Comparison of ENCODE assay signal across 11 cellular contexts in the genomic region with DNA sequence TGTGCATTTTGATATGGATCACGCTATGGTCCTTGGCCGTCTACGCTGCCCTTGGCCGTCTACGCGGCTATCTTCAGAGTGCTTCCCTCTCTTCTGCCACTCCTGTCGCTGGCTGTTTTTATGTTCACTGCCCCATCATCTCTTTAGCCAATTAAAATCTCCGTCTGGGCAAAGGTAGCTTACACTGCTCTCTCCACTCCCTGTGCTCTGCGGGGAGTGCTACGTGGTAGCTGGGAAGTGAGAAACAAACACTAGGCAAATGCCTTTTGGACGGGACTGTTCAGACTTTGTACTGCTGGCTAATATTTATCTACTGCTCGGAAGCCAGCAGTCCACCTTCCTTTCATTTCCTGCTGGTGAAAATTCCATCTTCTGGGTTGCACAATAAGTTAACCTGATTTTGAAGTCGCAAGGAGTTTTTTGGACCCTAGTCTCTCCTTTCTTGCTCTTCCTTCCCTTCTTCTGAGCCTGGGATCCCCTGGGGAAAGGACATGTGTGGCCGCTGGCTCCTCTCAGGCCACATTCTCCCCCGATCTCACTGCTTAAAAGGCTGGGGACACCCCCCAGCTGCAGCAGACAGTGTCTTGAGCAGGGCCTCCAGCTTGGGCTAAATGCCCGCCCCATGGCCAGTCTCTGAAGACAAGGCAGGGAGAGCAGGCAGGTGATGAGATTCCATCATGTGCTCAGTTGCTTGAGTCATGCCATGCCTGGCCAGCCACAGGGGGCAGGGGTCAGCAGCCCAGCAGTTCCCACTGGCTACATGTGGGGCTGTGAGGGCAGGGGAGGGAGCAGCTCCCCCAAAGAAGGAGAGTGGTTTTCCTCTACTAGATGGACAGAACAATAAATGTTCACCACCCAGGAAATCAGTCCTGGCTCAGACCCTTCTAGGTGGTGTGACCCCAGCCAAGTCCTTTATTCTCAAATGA. TPM values are rescaled to one million over a fixed set of nuclear protein-coding genes. Genes with fewer than 3 reads are reported as not detected.
DNase-seq lines count a peak whose midpoint lies in the region; ATAC-seq and TF ChIP-seq lines count a peak whose summit lies in the region.
"Had no signal": no experiment of that assay in that cellular context is flagged by ENCODE, and none has a peak within 500 bp of the region (broad histone marks: within the 10 kb centered on the region; RNA-seq: fewer than 3 reads in every experiment).

No MANE protein-coding gene starts in this region.

- no peak overlapping the region for H3K56ac ChIP-seq in IMR-90 (ENCODE audit: extremely low read depth, insufficient read depth, low read length)

- no peak overlapping the region for H3K27ac Mint-ChIP-seq in immature natural killer cell

- POLR2A ChIA-PET in IMR-90 (lab: Charles Lee; ENCODE audit: unreplicated experiment) = no interaction called here

- H2BK15ac ChIP-seq in IMR-90 (ENCODE audit: low read depth, low read length) (no peak overlapping the region), mesenchymal stem cell (ENCODE audit: low read depth, poor library complexity, severe bottlenecking) (no peak overlapping the region)

- H3K18ac ChIP-seq in IMR-90 (ENCODE audit: low read depth, low read length) (no peak overlapping the region), mesenchymal stem cell (ENCODE audit: low read depth in 1 of 2, low read length in 2 of 2) (peak overlapping the region in 1 of 2 experiments; percentile 21)

- no peaks in the 10 kb centered on the region for H3K9me1 ChIP-seq in IMR-90 (ENCODE audit: insufficient read depth, low read length)

- no peak overlapping the region for H2AFZ ChIP-seq in IMR-90 (replicated peaks; ENCODE audit: low read length, poor library complexity)
- H2AFZ ChIP-seq in mesenchymal stem cell (ENCODE audit: low read depth, low read length) = no peak overlapping the region

- H3K9me3 Mint-ChIP-seq in immature natural killer cell = peaks cover 0 to 5% (median 0%) of the 10 kb centered on the region in 6 donors

- no peak for TF ChIP-seq RAD21 in IMR-90 (IDR thresholded peaks at IDR 0.05; ENCODE audit: low read length)

- H3K9ac ChIP-seq in IMR-90 (ENCODE audit: low read depth, low read length) = no peak overlapping the region
- H3K9ac ChIP-seq in endocrine pancreas (ENCODE audit: control insufficient read depth, insufficient read depth, low read length) = peak overlapping the region; percentile 69
- H3K9ac ChIP-seq in mesenchymal stem cell (ENCODE audit: low read length) = no peak overlapping the region

- dilution Hi-C loops in IMR-90 (cut with HindIII; ENCODE audit: low sequenced_read_pairs, unreplicated experiment) = no loop called here

- H3K4ac ChIP-seq in IMR-90 (ENCODE audit: low read depth, low read length) = no peak overlapping the region
- no peak overlapping the region for H3K4ac ChIP-seq in mesenchymal stem cell (ENCODE audit: low read depth in 1 of 2, low read length in 2 of 2)

- H3K9me3 ChIP-seq in IMR-90 (ENCODE audit: control insufficient read depth, insufficient read depth, low read length) (no peaks in the 10 kb centered on the region; the same call in 1 of the 2 replicates), endocrine pancreas (ENCODE audit: control insufficient read depth, low read length) (no peaks in the 10 kb centered on the region), mesenchymal stem cell (ENCODE audit: control insufficient read depth, low read length) (no peaks in the 10 kb centered on the region), left ventricle myocardium inferior (replicated peaks) (no peaks in the 10 kb centered on the region)
- H3K9me3 ChIP-seq: thoracic aorta had no signal

- no peak overlapping the region for H2BK20ac ChIP-seq in IMR-90 (ENCODE audit: low read depth, low read length)

- CTCF ChIA-PET in IMR-90 (lab: Yijun Ruan, JAX) = interaction anchor here (0.7 kb wide), 1 partner anchor 138 kb away, joined by 3 read pairs; no protein-coding TSS in a partner anchor

- TF ChIP-seq POLR2A in IMR-90 (IDR thresholded peaks at IDR 0.05; ENCODE audit: low read depth, low read length) = no peak

- H3K27ac ChIP-seq in 22Rv1 (peak overlapping the region; percentile 73), IMR-90 (ENCODE audit: insufficient read depth, low read length) (no peak overlapping the region), mesenchymal stem cell (ENCODE audit: low read length, poor library complexity, severe bottlenecking) (peak overlapping the region; percentile 100), left ventricle myocardium inferior (replicated peaks) (no peak overlapping the region)
- H3K27ac ChIP-seq: SK-N-MC, thoracic aorta had no signal

- intact Hi-C loops in IMR-90 (cut with micrococcal nuclease) (no loop called here), left ventricle myocardium inferior (cut with micrococcal nuclease) (no loop called here)

- H2AK9ac ChIP-seq in IMR-90 (replicated peaks; ENCODE audit: low read depth, low read length, poor library complexity) = no peak overlapping the region

- BruUV-seq in IMR-90 (replicated peaks; lab: Mats Ljungman, UMichigan) = no TSS peak

- H3K4me2 ChIP-seq in IMR-90 (ENCODE audit: low read depth, low read length) = no peak overlapping the region
- H3K4me2 ChIP-seq in mesenchymal stem cell (ENCODE audit: low read length, poor library complexity, severe bottlenecking) = peak overlapping the region; percentile 82

- H4K8ac ChIP-seq in IMR-90 (ENCODE audit: low read depth in 2 of 2, low read length in 2 of 2) = no peak overlapping the region
- H4K8ac ChIP-seq in mesenchymal stem cell (ENCODE audit: low read length) = no peak overlapping the region

- WGBS in IMR-90 (ENCODE audit: extremely low coverage in 2 of 2, insufficient read length in 1 of 2), 2 experiments = 56% methylated on average over 6 of the region's 16 CpGs; no CpG with 5 or more reads in 1 of the 2 experiments
- 90% methylated on average over 16 of the region's 16 CpGs for WGBS in mesenchymal stem cell

- H3K79me1 ChIP-seq in IMR-90 (ENCODE audit: low read depth in 1 of 2, low read length in 2 of 2) = no peaks in the 10 kb centered on the region
- no peaks in the 10 kb centered on the region for H3K79me1 ChIP-seq in mesenchymal stem cell (replicated peaks; ENCODE audit: low read length, poor library complexity, severe bottlenecking)

- H3K4me1 Mint-ChIP-seq in immature natural killer cell = no peaks in the 10 kb centered on the region

- H3K36me3 ChIP-seq in IMR-90 (ENCODE audit: control insufficient read depth, insufficient read depth, low read length) (no peaks in the 10 kb centered on the region), endocrine pancreas (ENCODE audit: control insufficient read depth, insufficient read depth, low read length) (no peaks in the 10 kb centered on the region), mesenchymal stem cell (ENCODE audit: control insufficient read depth in 1 of 2, insufficient read depth in 2 of 2, low read depth in 1 of 2, low read length in 2 of 2) (no peaks in the 10 kb centered on the region), left ventricle myocardium inferior (no peaks in the 10 kb centered on the region)
- H3K36me3 ChIP-seq: thoracic aorta had no signal

- H3K23ac ChIP-seq in IMR-90 (ENCODE audit: low read depth, low read length) (no peak overlapping the region), mesenchymal stem cell (ENCODE audit: low read length in 2 of 2) (no peak overlapping the region)

- peaks cover 0 to 8% (median 3%) of the 10 kb centered on the region in 3 donors for H3K27me3 Mint-ChIP-seq in immature natural killer cell (ENCODE audit: low read depth in 3 of 3)

- H2AK5ac ChIP-seq in IMR-90 (ENCODE audit: low read depth, low read length) = no peak overlapping the region
- peak overlapping the region; percentile 80 for H2AK5ac ChIP-seq in mesenchymal stem cell (ENCODE audit: low read length, severe bottlenecking)

- no peak overlapping the region for H3K4me3 Mint-ChIP-seq in immature natural killer cell

- peak; percentile 8; the same call in 1 of the 2 replicates for TF ChIP-seq CTCF in 22Rv1 (IDR thresholded peaks at IDR 0.05)
- no peak for TF ChIP-seq CTCF in IMR-90 (conservative IDR thresholded peaks at IDR 0.05; ENCODE audit: low read depth, low read length)
- TF ChIP-seq CTCF in left ventricle myocardium inferior (IDR thresholded peaks at IDR 0.05; ENCODE audit: borderline replicate concordance) = no peak

- ATAC-seq in IMR-90 (ENCODE audit: low read depth) = peak; percentile 84

- in situ Hi-C loops in IMR-90 (cut with MboI; ENCODE audit: low sequenced_read_pairs) = no loop called here

- no peak overlapping the region for H2BK12ac ChIP-seq in mesenchymal stem cell (ENCODE audit: low read length in 2 of 2)

- H3K14ac ChIP-seq in IMR-90 (replicated peaks; ENCODE audit: low read depth, low read length) = no peak overlapping the region
- H3K14ac ChIP-seq in mesenchymal stem cell (ENCODE audit: low read length in 2 of 2) = no peak overlapping the region

- no peak overlapping the region for H2BK5ac ChIP-seq in IMR-90 (ENCODE audit: low read depth, low read length, poor library complexity, severe bottlenecking)
- peak overlapping the region; percentile 99 for H2BK5ac ChIP-seq in mesenchymal stem cell (ENCODE audit: low read depth, low read length, poor library complexity, severe bottlenecking)

- DNase-seq in IMR-90 = peak; percentile 58
- peak; percentile 39 for DNase-seq in mesenchymal stem cell
- DNase-seq in CD1c-positive myeloid dendritic cell (ENCODE audit: extremely low spot score) = no peak
- no peak for DNase-seq in left ventricle myocardium inferior
- DNase-seq in immature natural killer cell = no peak
- no peak for DNase-seq in activated CD8-positive, alpha-beta memory T cell treated with anti-CD3 and anti-CD28 coated beads, Interleukin-2, amount 50 U/mL, for 48 hours
- DNase-seq: activated CD4-positive, CD25-positive, alpha-beta regulatory T cell treated with anti-CD3 and anti-CD28 coated beads, Interleukin-2, amount 50 U/mL, for 72 hours had no signal

- H3K27me3 ChIP-seq in IMR-90 (ENCODE audit: control insufficient read depth, insufficient read depth, low read length) (peaks cover 3% of the 10 kb centered on the region), endocrine pancreas (ENCODE audit: control insufficient read depth, insufficient read depth, low read length) (no peaks in the 10 kb centered on the region), mesenchymal stem cell (ENCODE audit: control insufficient read depth in 1 of 2, insufficient read depth in 1 of 2, low read length in 2 of 2) (no peaks in the 10 kb centered on the region), left ventricle myocardium inferior (ENCODE audit: low read depth) (peaks cover 8% of the 10 kb centered on the region)

- H3K4me1 ChIP-seq in IMR-90 (ENCODE audit: control insufficient read depth, insufficient read depth, low read length) (no peaks in the 10 kb centered on the region), endocrine pancreas (ENCODE audit: control insufficient read depth, insufficient read depth, low read length) (no peaks in the 10 kb centered on the region), mesenchymal stem cell (ENCODE audit: control insufficient read depth, insufficient read depth, low read depth, low read length) (peaks cover 15% of the 10 kb centered on the region), left ventricle myocardium inferior (no peaks in the 10 kb centered on the region)

- H2BK120ac ChIP-seq in IMR-90 (ENCODE audit: low read depth, low read length) (no peak overlapping the region), mesenchymal stem cell (ENCODE audit: low read depth, low read length) (no peak overlapping the region)

- H4K5ac ChIP-seq in IMR-90 (ENCODE audit: low read depth, low read length) = no peak overlapping the region

- no peaks in the 10 kb centered on the region for H4K20me1 ChIP-seq in IMR-90 (ENCODE audit: insufficient read depth, low read length)

- peaks cover 0 to 6% (median 0%) of the 10 kb centered on the region in 3 donors for H3K36me3 Mint-ChIP-seq in immature natural killer cell

- H3K4me3 ChIP-seq in IMR-90 (ENCODE audit: insufficient read depth, low read depth, low read length) (no peak overlapping the region), endocrine pancreas (ENCODE audit: control insufficient read depth, insufficient read depth, low read length) (peak overlapping the region; percentile 45), mesenchymal stem cell (ENCODE audit: insufficient read depth in 1 of 2, low read depth in 1 of 2, low read length in 2 of 2) (no peak overlapping the region), left ventricle myocardium inferior (no peak overlapping the region)
- H3K4me3 ChIP-seq: SK-N-MC, thoracic aorta had no signal

- H4K91ac ChIP-seq in IMR-90 (ENCODE audit: insufficient read depth, low read depth, low read length) (no peak overlapping the region), mesenchymal stem cell (ENCODE audit: low read length) (peak overlapping the region; percentile 34)

RNA-seq across cellular contexts. Expression of a gene that starts 25.5 kb away (rescaled TPM):
- 7.3 and 10.6 TPM in 2 replicates for total RNA-seq in IMR-90 (2012; rRNA removed)
- 10.5 and 10.8 TPM in 2 replicates for polyA plus RNA-seq in IMR-90 (2012; rRNA removed)
- 5.8 and 14.5 TPM in 2 replicates for polyA plus RNA-seq in IMR-90 (2012; cell fraction: cytosol; rRNA removed)
- 43.6 and 56.2 TPM in 2 replicates for polyA plus RNA-seq in IMR-90 (2012; cell fraction: nucleus; rRNA removed; ENCODE audit: low replicate concordance)
- 22.3 TPM for polyA plus RNA-seq in mesenchymal stem cell (2013, experiment 1 of 2)
- polyA plus RNA-seq in mesenchymal stem cell (2013, experiment 2 of 2) = 20.3 TPM
- total RNA-seq in left ventricle myocardium inferior = 30.8 TPM
- 10 to 100 TPM; 10.9 to 61.5 (median 28.3) TPM for polyA plus RNA-seq in immature natural killer cell

Comparison
In these comparisons a context has a peak if more than half of its experiments do, and no peak if none do; other contexts are left out.
1. H3K27ac ChIP-seq: peak in 22Rv1 (single experiment) and mesenchymal stem cell (single experiment); none in IMR-90 (single experiment) and left ventricle myocardium inferior (single experiment).
2. DNase-seq: peak in IMR-90 (single experiment) and mesenchymal stem cell (single experiment); none in CD1c-positive myeloid dendritic cell (single experiment), left ventricle myocardium inferior (single experiment), immature natural killer cell (0 of 3) and activated CD8-positive, alpha-beta memory T cell treated with anti-CD3 and anti-CD28 coated beads, Interleukin-2, amount 50 U/mL, for 48 hours (single experiment).